21 cellular contexts compared by ENCODE assay signal in genomic region chr12:27516625-27517024, GRCh38. TPM values are rescaled to one million over a fixed set of nuclear protein-coding genes. Genes with fewer than 3 reads are reported as not detected.
DNase-seq lines count a peak whose midpoint lies in the region; ATAC-seq, FAIRE-seq and TF ChIP-seq lines count a peak whose summit lies in the region.
"Had no signal": no experiment of that assay in that cellular context is flagged by ENCODE, and none has a peak within 500 bp of the region (broad histone marks: within the 10 kb centered on the region; RNA-seq: fewer than 3 reads in every experiment).

No MANE protein-coding gene starts in this region.

- no peak for ATAC-seq in HG03571 (IDR thresholded peaks at IDR 0.05; ENCODE audit: unreplicated experiment)
- ATAC-seq: HepG2 had no signal

- intact Hi-C loops in thyroid gland (cut with DNase I): no loop called here

- no peak overlapping the region for H3K4me3 Mint-ChIP-seq in mesothelial cell of epicardium
- H3K4me3 Mint-ChIP-seq: CD4-positive, CD25-positive, alpha-beta regulatory T cell; CD8-positive, alpha-beta memory T cell; H9; IgD-negative memory B cell had no signal

- peaks cover 11 to 19% of the 10 kb centered on the region in 2 donors for H3K4me1 ChIP-seq in thyroid gland

- WGBS in thyroid gland, 2 donors: 66 to 82% methylated on average over 4 of the region's 4 CpGs

- no peaks in the 10 kb centered on the region for H3K9me3 ChIP-seq in thyroid gland
- H3K9me3 ChIP-seq: BE2C had no signal

- H3K4me1 Mint-ChIP-seq in mesothelial cell of epicardium: peaks cover 71% of the 10 kb centered on the region
- H3K4me1 Mint-ChIP-seq: CD8-positive, alpha-beta memory T cell; IgD-negative memory B cell had no signal

- H3K27me3 Mint-ChIP-seq in mesothelial cell of epicardium (ENCODE audit: low read depth): no peaks in the 10 kb centered on the region

- peak; percentile 76 for FAIRE-seq in HTR-8/SVneo (lab: Jason Lieb, UNC)
- FAIRE-seq: A204.1, D721Med, H1, HepG2 had no signal

- H3K36me3 ChIP-seq in thyroid gland: no peaks in the 10 kb centered on the region
- H3K36me3 ChIP-seq: BE2C had no signal

- H3K4me3 ChIP-seq in epithelial cell of esophagus (ENCODE audit: low read length) (no peak overlapping the region), thyroid gland (replicated peaks in 1 of 3) (no peak overlapping the region)

- H3K36me3 Mint-ChIP-seq in mesothelial cell of epicardium: no peaks in the 10 kb centered on the region
- H3K36me3 Mint-ChIP-seq: CD4-positive, CD25-positive, alpha-beta regulatory T cell; CD8-positive, alpha-beta memory T cell; IgD-negative memory B cell had no signal

- TF ChIP-seq POLR2A in thyroid gland (IDR thresholded peaks at IDR 0.05): no peak

- DNase-seq in HTR-8/SVneo (ENCODE audit: insufficient read length, low spot score) (no peak), epithelial cell of esophagus (ENCODE audit: low read depth) (peak; percentile 25), mesothelial cell of epicardium (ENCODE audit: low spot score in 2 of 2, unreplicated experiment in 2 of 2) (no peak), thyroid gland (no peak), A172 (ENCODE audit: low spot score) (no peak), NCI-H526 (lab: John Stamatoyannopoulos, UW) (no peak)
- DNase-seq: ACHN; BE2C; C1 segment of cervical spinal cord; CD4-positive, CD25-positive, alpha-beta regulatory T cell; CD8-positive, alpha-beta memory T cell; COR-L47; GF-D8; H9; KBM-7 had no signal

- H3K27ac ChIP-seq in thyroid gland: peak overlapping the region in 2 of 3 donors; percentile 63 to 71

- H3K9me3 Mint-ChIP-seq in mesothelial cell of epicardium: no peaks in the 10 kb centered on the region
- H3K9me3 Mint-ChIP-seq: CD8-positive, alpha-beta memory T cell; H9; IgD-negative memory B cell had no signal

- TF ChIP-seq CTCF in epithelial cell of esophagus (IDR thresholded peaks at IDR 0.05; ENCODE audit: insufficient read depth, low read depth, low read length, missing control alignments) (no peak), mesothelial cell of epicardium (IDR thresholded peaks at IDR 0.05; ENCODE audit: unreplicated experiment) (no peak), thyroid gland (IDR thresholded peaks at IDR 0.05) (no peak)

- peak overlapping the region; percentile 91 for H3K27ac Mint-ChIP-seq in mesothelial cell of epicardium
- H3K27ac Mint-ChIP-seq: CD4-positive, CD25-positive, alpha-beta regulatory T cell; CD8-positive, alpha-beta memory T cell; H9; IgD-negative memory B cell had no signal

- no peaks in the 10 kb centered on the region for H3K27me3 ChIP-seq in thyroid gland
- H3K27me3 ChIP-seq: BE2C had no signal

RNA-seq across cellular contexts. Expression of gene PPFIBP1, which starts 7.4 kb away (rescaled TPM):
- total RNA-seq in mesothelial cell of epicardium (101 to 105 TPM (median 102 TPM) in 3 replicates), thyroid gland (100 to 1,000 TPM; 135 to 199 (median 167) TPM)
- total RNA-seq in A172 (2014; rRNA removed; shearing (Covaris generic)): 43.2 and 82.3 TPM in 2 replicates
